ENCODE assay signal across 8 cellular contexts in genomic region chr17:68020791-68021190, GRCh38. TPM values are rescaled to one million over a fixed set of nuclear protein-coding genes. Genes with fewer than 3 reads are reported as not detected.
DNase-seq lines count a peak whose midpoint lies in the region; ATAC-seq and TF ChIP-seq lines count a peak whose summit lies in the region.
"Not testable (repeated sequence)": the region's sequence is repeated elsewhere in the genome, so short reads cannot be mapped to it uniquely, and the experiment has no call there.

No MANE protein-coding gene starts in this region.

- peak overlapping the region; percentile 78 for H3K9ac ChIP-seq in adipocyte (ENCODE audit: low read length)
- H3K9ac ChIP-seq in endocrine pancreas (ENCODE audit: control insufficient read depth, insufficient read depth, low read length) = peak overlapping the region; percentile 91
- peak overlapping the region; percentile 73 to 92 (median 81) for H3K9ac ChIP-seq in subcutaneous abdominal adipose tissue (ENCODE audit: low read length in 5 of 5)

- H3K4me3 ChIP-seq in Jurkat, Clone E6-1 (ENCODE audit: low read length) = peak overlapping the region; percentile 80
- H3K4me3 ChIP-seq in adipocyte (ENCODE audit: low read length) (peak overlapping the region; percentile 81), endocrine pancreas (ENCODE audit: control insufficient read depth, insufficient read depth, low read length) (peak overlapping the region; percentile 80), neuron (ENCODE audit: low read length) (peak overlapping the region; percentile 74), subcutaneous abdominal adipose tissue (ENCODE audit: low read depth in 1 of 5, low read length in 5 of 5) (peak overlapping the region; percentile 63 to 85 (median 78))

- H3K4me1 ChIP-seq in adipocyte (ENCODE audit: control insufficient read depth, insufficient read depth, low read length) = peaks cover 18% of the 10 kb centered on the region
- H3K4me1 ChIP-seq in endocrine pancreas (ENCODE audit: control insufficient read depth, insufficient read depth, low read length); neuron (ENCODE audit: insufficient read depth, low read length): not testable (repeated sequence)
- H3K4me1 ChIP-seq in subcutaneous abdominal adipose tissue (ENCODE audit: control insufficient read depth in 5 of 5, insufficient read depth in 5 of 5, low read length in 5 of 5) = peaks cover 2 to 13% (median 7%) of the 10 kb centered on the region in 5 donors

- peak overlapping the region; percentile 87 for H3K4me3 Mint-ChIP-seq in CD4-positive, alpha-beta T cell
- H3K4me3 Mint-ChIP-seq in T-helper 2 cell treated with Interferon-gamma antibody and Interleukin-4, amounts not matched to agents 5 μg/mL and 100 μg/mL, for 36 hours = peak overlapping the region; percentile 84

- CTCF ChIA-PET in CD4-positive, alpha-beta T cell (lab: Charles Lee) = interaction anchor here (1.4 kb wide), 2 partner anchors 9 to 28 kb away, joined by 3 read pairs; no protein-coding TSS in a partner anchor

- POLR2A ChIA-PET in CD4-positive, alpha-beta T cell (lab: Charles Lee) = interaction anchor here (1.7 to 2.4 kb wide), 2 partner anchors 15 to 26 kb away, joined by 16 to 18 read pairs; partner anchors contain the start of genes C17orf58 and KPNA2

- intact Hi-C loops in CD4-positive, alpha-beta T cell (cut with DNase I, micrococcal nuclease) = loop anchor here (1.0 to 2.0 kb wide), 2 partner anchors 14 to 15 kb away; partner anchors contain the start of gene KPNA2 (in 2 of the 2)

- H3K9me3 ChIP-seq in CD4-positive, alpha-beta T cell (ENCODE audit: control insufficient read depth, low read length); adipocyte (ENCODE audit: control insufficient read depth, low read length); endocrine pancreas (ENCODE audit: control insufficient read depth, low read length); neuron (ENCODE audit: low read length); subcutaneous abdominal adipose tissue (ENCODE audit: control insufficient read depth in 5 of 5, low read length in 5 of 5): not testable (repeated sequence)

- H3K36me3 ChIP-seq in adipocyte (ENCODE audit: control insufficient read depth, insufficient read depth, low read length, severe bottlenecking); endocrine pancreas (ENCODE audit: control insufficient read depth, insufficient read depth, low read length); neuron (ENCODE audit: insufficient read depth, low read length); subcutaneous abdominal adipose tissue (ENCODE audit: control insufficient read depth in 5 of 5, insufficient read depth in 5 of 5, low read length in 5 of 5): not testable (repeated sequence)

- ATAC-seq in CD4-positive, alpha-beta T cell (ENCODE audit: poor library complexity) = not testable (repeated sequence)

- not testable (repeated sequence) for H3K27me3 ChIP-seq in CD4-positive, alpha-beta T cell (ENCODE audit: control insufficient read depth, insufficient read depth, low read length); adipocyte (replicated peaks; ENCODE audit: control insufficient read depth, insufficient read depth, low read length); endocrine pancreas (ENCODE audit: control insufficient read depth, insufficient read depth, low read length); layer of hippocampus (ENCODE audit: control insufficient read depth, insufficient read depth, low read length); neuron (ENCODE audit: insufficient read depth, low read length); subcutaneous abdominal adipose tissue (ENCODE audit: control insufficient read depth in 5 of 5, insufficient read depth in 4 of 5, low read length in 5 of 5)

- peak overlapping the region; percentile 92 for H3K27ac Mint-ChIP-seq in CD4-positive, alpha-beta T cell
- peak overlapping the region; percentile 81 for H3K27ac Mint-ChIP-seq in T-helper 2 cell treated with Interferon-gamma antibody and Interleukin-4, amounts not matched to agents 5 μg/mL and 100 μg/mL, for 36 hours

- peaks cover 16% of the 10 kb centered on the region for H3K4me1 Mint-ChIP-seq in CD4-positive, alpha-beta T cell (ENCODE audit: low read depth)
- not testable (repeated sequence) for H3K4me1 Mint-ChIP-seq in T-helper 2 cell treated with Interferon-gamma antibody and Interleukin-4, amounts not matched to agents 5 μg/mL and 100 μg/mL, for 36 hours (ENCODE audit: low read depth)

- peaks cover 13% of the 10 kb centered on the region for H3K36me3 Mint-ChIP-seq in CD4-positive, alpha-beta T cell (ENCODE audit: low read depth)
- not testable (repeated sequence) for H3K36me3 Mint-ChIP-seq in T-helper 2 cell treated with Interferon-gamma antibody and Interleukin-4, amounts not matched to agents 5 μg/mL and 100 μg/mL, for 36 hours (ENCODE audit: low read depth)

- not testable (repeated sequence) for H3K27ac ChIP-seq in CD4-positive, alpha-beta T cell (ENCODE audit: low read depth, low read length)
- H3K27ac ChIP-seq in layer of hippocampus (ENCODE audit: low read depth, low read length) = peak overlapping the region; percentile 86
- peak overlapping the region; percentile 84 for H3K27ac ChIP-seq in subcutaneous abdominal adipose tissue (ENCODE audit: low read depth, low read length)

- not testable (repeated sequence) for TF ChIP-seq CTCF in CD4-positive, alpha-beta T cell (IDR thresholded peaks at IDR 0.05)

- H3K9me3 Mint-ChIP-seq in CD4-positive, alpha-beta T cell; T-helper 2 cell treated with Interferon-gamma antibody and Interleukin-4, amounts not matched to agents 5 μg/mL and 100 μg/mL, for 36 hours: not testable (repeated sequence)

- H3K27me3 Mint-ChIP-seq in CD4-positive, alpha-beta T cell; T-helper 2 cell treated with Interferon-gamma antibody and Interleukin-4, amounts not matched to agents 5 μg/mL and 100 μg/mL, for 36 hours (ENCODE audit: low read depth): not testable (repeated sequence)

- not testable (repeated sequence) for DNase-seq in CD4-positive, alpha-beta T cell; Jurkat, Clone E6-1 (ENCODE audit: low read depth, low spot score); T-helper 2 cell treated with Interferon-gamma antibody and Interleukin-4, amounts not matched to agents 5 μg/mL and 100 μg/mL, for 36 hours (ENCODE audit: low spot score); adipocyte (ENCODE audit: low read depth)

- H2AFZ ChIP-seq in neuron (ENCODE audit: low read depth, low read length) = peak overlapping the region; percentile 90

RNA-seq across cellular contexts. Expression of gene KPNA2, which starts 14.7 kb away (rescaled TPM):
- 10 to 100 TPM; 64.4 to 65.9 TPM for total RNA-seq in CD4-positive, alpha-beta T cell
- polyA plus RNA-seq in Jurkat, Clone E6-1 (2012; ENCODE audit: insufficient read depth, insufficient read length) = 428 TPM

RNA-seq across cellular contexts. Expression of gene C17orf58, which starts 24.5 kb away (rescaled TPM):
- total RNA-seq in CD4-positive, alpha-beta T cell = under 1 TPM; 0.22 to 0.31 TPM
- 9.9 TPM for polyA plus RNA-seq in Jurkat, Clone E6-1 (2012; ENCODE audit: insufficient read depth, insufficient read length)
